Comparison of ENCODE assay signal across 8 cellular contexts in genomic region chr14:106530423-106531107, GRCh38.
DNase-seq lines count a peak whose midpoint lies in the region; ATAC-seq lines count a peak whose summit lies in the region.

No MANE protein-coding gene starts in this region.

- H3K4me3 Mint-ChIP-seq in stimulated activated effector memory CD8-positive, alpha-beta T cell treated with anti-CD3 and anti-CD28 coated beads, Interleukin-12 subunit alpha, Interleukin-12 subunit beta, amount 100 ng/mL, for 72 hours = no peak overlapping the region

- no peaks in the 10 kb centered on the region for H3K9me3 Mint-ChIP-seq in stimulated activated effector memory CD8-positive, alpha-beta T cell treated with anti-CD3 and anti-CD28 coated beads, Interleukin-12 subunit alpha, Interleukin-12 subunit beta, amount 100 ng/mL, for 72 hours

- no peaks in the 10 kb centered on the region for H3K36me3 Mint-ChIP-seq in stimulated activated effector memory CD8-positive, alpha-beta T cell treated with anti-CD3 and anti-CD28 coated beads, Interleukin-12 subunit alpha, Interleukin-12 subunit beta, amount 100 ng/mL, for 72 hours

- H3K4me1 Mint-ChIP-seq in stimulated activated effector memory CD8-positive, alpha-beta T cell treated with anti-CD3 and anti-CD28 coated beads, Interleukin-12 subunit alpha, Interleukin-12 subunit beta, amount 100 ng/mL, for 72 hours = peaks cover 10% of the 10 kb centered on the region

- DNase-seq in NCI-H526 (lab: John Stamatoyannopoulos, UW) = peak; percentile 30 to 31
- no peak for DNase-seq in NCI-H526 treated with DMSO at 0.1 percent for 48 hours (lab: John Stamatoyannopoulos, UW)
- peak; percentile 59 for DNase-seq in activated T-cell treated with anti-CD3 and anti-CD28 coated beads for 48 hours (ENCODE audit: low read depth)
- DNase-seq in stimulated activated effector memory CD8-positive, alpha-beta T cell treated with anti-CD3 and anti-CD28 coated beads, Interleukin-12 subunit alpha, Interleukin-12 subunit beta, amount 100 ng/mL, for 72 hours (ENCODE audit: low spot score in 2 of 2) = peak; percentile 14 to 65
- no peak for DNase-seq in HK-2 (ENCODE audit: unreplicated experiment)
- no peak for DNase-seq in cerebellar nuclear complex (lab: John Stamatoyannopoulos, UW)
- no peak for DNase-seq in pons (ENCODE audit: low spot score)

- no peak overlapping the region for H3K27ac Mint-ChIP-seq in stimulated activated effector memory CD8-positive, alpha-beta T cell treated with anti-CD3 and anti-CD28 coated beads, Interleukin-12 subunit alpha, Interleukin-12 subunit beta, amount 100 ng/mL, for 72 hours

- ATAC-seq in HG03432 (IDR thresholded peaks at IDR 0.05; ENCODE audit: unreplicated experiment) = peak; percentile 71
- ATAC-seq in stimulated activated effector memory CD8-positive, alpha-beta T cell treated with anti-CD3 and anti-CD28 coated beads, Interleukin-12 subunit alpha, Interleukin-12 subunit beta, amount 100 ng/mL, for 72 hours = peak; percentile 97

Comparison
In these comparisons a context has a peak if more than half of its experiments do, and no peak if none do; other contexts are left out.
1. DNase-seq: peak in NCI-H526 (2 of 2), activated T-cell treated with anti-CD3 and anti-CD28 coated beads for 48 hours (single experiment) and stimulated activated effector memory CD8-positive, alpha-beta T cell treated with anti-CD3 and anti-CD28 coated beads, Interleukin-12 subunit alpha, Interleukin-12 subunit beta, amount 100 ng/mL, for 72 hours (2 of 2); none in NCI-H526 treated with DMSO at 0.1 percent for 48 hours (single experiment), HK-2 (single experiment), cerebellar nuclear complex (0 of 2) and pons (single experiment).